Comparison of ENCODE assay signal across 8 cellular contexts in genomic region chr22:35842954-35843353, GRCh38.
A peak's percentile ranks its signal among the peaks of the same experiment; 100 is the strongest.
DNase-seq lines count a peak whose midpoint lies in the region; ATAC-seq and TF ChIP-seq lines count a peak whose summit lies in the region.

No MANE protein-coding gene starts in this region.

- H3K36me3 Mint-ChIP-seq in H9 (ENCODE audit: insufficient read depth in 1 of 3, low read depth in 3 of 3): no peaks in the 10 kb centered on the region

- H3K9me3 ChIP-seq in H9 (ENCODE audit: control insufficient read depth, low read depth, low read length) (no peaks in the 10 kb centered on the region), spleen (no peaks in the 10 kb centered on the region)

- no peak overlapping the region for H3K9ac ChIP-seq in H9 (ENCODE audit: extremely low read depth, insufficient read length, low read length)

- intact Hi-C loops in spleen (cut with DNase I; ENCODE audit: low total_unique reads): loop anchor here (10.0 kb wide), 1 partner anchor 218 kb away; no protein-coding TSS in a partner anchor

- CTCF ChIA-PET in AG04449 (lab: Yijun Ruan, JAX): interaction anchor here (1.3 to 4.0 kb wide), 9 partner anchors 12 to 223 kb away, joined by 3 to 25 read pairs (median 4); no protein-coding TSS in a partner anchor

- no peak overlapping the region for H3T11ph ChIP-seq in H9 (ENCODE audit: low read length)

- H3K4me1 ChIP-seq in H9 (ENCODE audit: insufficient read depth, low read length) (no peaks in the 10 kb centered on the region; the same call in 1 of the 2 replicates), foreskin keratinocyte (peaks cover 5% of the 10 kb centered on the region), spleen (peaks cover 0 to 28% (median 11%) of the 10 kb centered on the region in 6 donors)

- no peak overlapping the region for H2BK20ac ChIP-seq in H9 (ENCODE audit: low read depth, low read length, poor library complexity, severe bottlenecking)

- no peaks in the 10 kb centered on the region; the same call in 1 of the 2 replicates for H3K79me2 ChIP-seq in H9 (ENCODE audit: insufficient read depth, low read length)

- peak overlapping the region in 2 of 3 experiments; percentile 18 to 42; a peak in 2 of 7 replicates for H3K27ac Mint-ChIP-seq in H9

- no peak overlapping the region for H2BK12ac ChIP-seq in H9 (ENCODE audit: insufficient read length, low read depth, low read length)

- no peaks in the 10 kb centered on the region for H3K9me3 Mint-ChIP-seq in H9

- H2BK5ac ChIP-seq in H9 (ENCODE audit: insufficient read length, low read length): no peak overlapping the region

- peaks cover 10% of the 10 kb centered on the region for H3K23me2 ChIP-seq in H9 (ENCODE audit: insufficient read length, low read depth, low read length, poor library complexity, severe bottlenecking)

- H4K91ac ChIP-seq in H9 (ENCODE audit: insufficient read length, low read depth, low read length): no peak overlapping the region

- H3K4me3 ChIP-seq in AG04449 (ENCODE audit: low read depth, low read length): no peak overlapping the region
- H3K4me3 ChIP-seq in spleen: no peak overlapping the region

- POLR2A ChIA-PET in AG04449 (lab: Yijun Ruan, JAX): no interaction called here

- no peak overlapping the region for H2BK15ac ChIP-seq in H9 (ENCODE audit: low read depth, low read length)

- TF ChIP-seq POLR2A in spleen (IDR thresholded peaks at IDR 0.05): no peak

- H2AFZ ChIP-seq in H9 (ENCODE audit: low read length): no peak overlapping the region

- no peaks in the 10 kb centered on the region for H3K27me3 Mint-ChIP-seq in H9 (ENCODE audit: low read depth)

- WGBS in H9 (ENCODE audit: extremely low coverage, insufficient read length, low lambda C conversion rate): no CpG with 5 or more reads among the region's 2 CpGs
- WGBS in spleen, 5 donors: 13 to 47% (median 33%) methylated on average over 2 of the region's 2 CpGs

- no peak overlapping the region for H3K4ac ChIP-seq in H9 (ENCODE audit: low read depth, low read length)

- no peak overlapping the region for H4K8ac ChIP-seq in H9 (replicated peaks; ENCODE audit: insufficient read length, low read depth, low read length)

- H3K4me2 ChIP-seq in H9 (ENCODE audit: insufficient read depth, insufficient read length, low read length): no peak overlapping the region

- no peak overlapping the region for H3K27ac ChIP-seq in H9 (ENCODE audit: insufficient read length, low read depth, low read length)
- no peak overlapping the region for H3K27ac ChIP-seq in foreskin keratinocyte
- H3K27ac ChIP-seq in spleen: peak overlapping the region in 2 of 8 donors; percentile 13 to 20

- H3K27me3 ChIP-seq in H9 (ENCODE audit: insufficient read depth, low read length) (no peaks in the 10 kb centered on the region), foreskin keratinocyte (no peaks in the 10 kb centered on the region), spleen (replicated peaks in 1 of 7) (peaks cover 0 to 23% (median 0%) of the 10 kb centered on the region in 7 donors)

- no peaks in the 10 kb centered on the region for H4K20me1 ChIP-seq in H9 (ENCODE audit: control insufficient read depth, insufficient read depth, insufficient read length)

- H3K14ac ChIP-seq in H9 (ENCODE audit: insufficient read depth, low read length): no peak overlapping the region

- H3K79me1 ChIP-seq in H9 (ENCODE audit: insufficient read depth, low read depth, low read length, poor library complexity, severe bottlenecking): no peaks in the 10 kb centered on the region

- peak; percentile 52 for TF ChIP-seq CTCF in AG04449 (IDR thresholded peaks at IDR 0.05; ENCODE audit: insufficient read depth, low read length, missing control alignments)
- TF ChIP-seq CTCF in H9 (conservative IDR thresholded peaks at IDR 0.05): peak; percentile 66
- peak; percentile 64 for TF ChIP-seq CTCF in foreskin keratinocyte (conservative IDR thresholded peaks at IDR 0.05)
- peak in 6 of 11 experiments; percentile 28 to 47 (median 40) for TF ChIP-seq CTCF in spleen (IDR thresholded peaks at IDR 0.05 in 8 of 11, conservative IDR thresholded peaks at IDR 0.05 in 3 of 11)

- no peak overlapping the region for H4K5ac ChIP-seq in H9 (ENCODE audit: insufficient read length, low read depth, low read length)

- H2BK120ac ChIP-seq in H9 (ENCODE audit: low read depth, low read length, poor library complexity, severe bottlenecking): no peak overlapping the region

- no peaks in the 10 kb centered on the region for H3K36me3 ChIP-seq in spleen

- peaks cover 34 to 39% of the 10 kb centered on the region in 2 experiments for H3K4me1 Mint-ChIP-seq in H9

- no peak overlapping the region for H3K18ac ChIP-seq in H9 (ENCODE audit: insufficient read length, low read depth, low read length)

- H3K4me3 Mint-ChIP-seq in H9: no peak overlapping the region

- DNase-seq in AG04449 (ENCODE audit: low read depth, low spot score) (no peak), H9 (peak; percentile 51), SK-N-DZ (ENCODE audit: low spot score) (peak; percentile 51), foreskin keratinocyte (peak in 1 of 2 donors; percentile 19), spleen (no peak), DMS79 (lab: John Stamatoyannopoulos, UW) (no peak)

- ATAC-seq in foreskin keratinocyte: peak; percentile 29
- no peak for ATAC-seq in GM21737 (IDR thresholded peaks at IDR 0.05; ENCODE audit: unreplicated experiment)
- no peak for ATAC-seq in HG03521 (IDR thresholded peaks at IDR 0.05; ENCODE audit: unreplicated experiment)

- H3K56ac ChIP-seq in H9 (ENCODE audit: insufficient read length, low read depth, low read length): no peak overlapping the region

- no peak overlapping the region for H3K23ac ChIP-seq in H9 (ENCODE audit: insufficient read length, low read depth, low read length)

- H2AK5ac ChIP-seq in H9 (ENCODE audit: insufficient read length, low read length): no peak overlapping the region

Comparison
In these comparisons a context has a peak if more than half of its experiments do, and no peak if none do; other contexts are left out.
1. DNase-seq: peak in H9 (single experiment) and SK-N-DZ (single experiment); none in AG04449 (single experiment), spleen (single experiment) and DMS79 (single experiment).
2. Peak in every context shown above with its lines, with median percentiles within 50 percentile points of each other: CTCF ChIP-seq.